Comparison of ENCODE assay signal across 24 cellular contexts in genomic region chrX:67720344-67720743, GRCh38.
DNase-seq lines count a peak whose midpoint lies in the region; ATAC-seq and TF ChIP-seq lines count a peak whose summit lies in the region.
"Had no signal": no experiment of that assay in that cellular context is flagged by ENCODE, and none has a peak within 500 bp of the region (broad histone marks: within the 10 kb centered on the region; RNA-seq: fewer than 3 reads in every experiment).

No MANE protein-coding gene starts in this region.

- no peak for TF ChIP-seq CTCF in astrocyte of the spinal cord (IDR thresholded peaks at IDR 0.05; ENCODE audit: low read depth, low read length)

- DNase-seq in MV-4-11 (lab: John Stamatoyannopoulos, UW) (peak; percentile 76), astrocyte of the spinal cord (ENCODE audit: low read depth, low spot score) (peak; percentile 9), kidney tubule cell (ENCODE audit: low spot score) (peak; percentile 19), germinal center (ENCODE audit: low spot score) (no peak), NCI-H1436 treated with DMSO at 0.1 percent for 48 hours (lab: John Stamatoyannopoulos, UW) (no peak), DMS79 (lab: John Stamatoyannopoulos, UW) (no peak)
- DNase-seq: activated B cell treated with CpG ODN at 0.5 μM for 24 hours; activated CD4-positive, alpha-beta T cell treated with anti-CD3 and anti-CD28 coated beads, Interleukin-2, amount 50 U/mL, for 48 hours; activated naive CD4-positive, alpha-beta T cell; anterior cingulate cortex; CD4-positive, alpha-beta memory T cell; cerebellar nuclear complex; HCEC 1CT; immature natural killer cell; NCI-H1105 treated with DMSO at 0.1 percent for 48 hours; NCI-H526; SHP77 treated with DMSO at 0.1 percent for 48 hours; small intestine; stimulated activated naive CD8-positive, alpha-beta T cell treated with anti-CD3 and anti-CD28 coated beads, Interleukin-15, Interleukin-2, amounts not matched to agents 100 U/mL and 50 U/mL, for 24 hours; T-helper 17 cell had no signal

- H3K4me3 ChIP-seq in astrocyte of the spinal cord (ENCODE audit: low read depth, low read length), result no peak overlapping the region
- H3K4me3 ChIP-seq: neural progenitor cell, tibial nerve had no signal

- peak; percentile 59 for ATAC-seq in GM18858 (IDR thresholded peaks at IDR 0.05; ENCODE audit: unreplicated experiment)
- ATAC-seq in HG03159 (IDR thresholded peaks at IDR 0.05; ENCODE audit: unreplicated experiment), result no peak
- ATAC-seq: stimulated activated naive CD8-positive, alpha-beta T cell treated with anti-CD3 and anti-CD28 coated beads, Interleukin-15, Interleukin-2, amounts not matched to agents 100 U/mL and 50 U/mL, for 24 hours; T-helper 17 cell had no signal

- in situ Hi-C loops in astrocyte of the spinal cord (cut with HindIII; ENCODE audit: low sequenced_read_pairs), result no loop called here

Comparison
In these comparisons a context has a peak if more than half of its experiments do, and no peak if none do; other contexts are left out.
1. DNase-seq: peak in MV-4-11 (single experiment), astrocyte of the spinal cord (single experiment) and kidney tubule cell (single experiment); none in germinal center (single experiment), NCI-H1436 treated with DMSO at 0.1 percent for 48 hours (single experiment) and DMS79 (single experiment).